Comparison of ENCODE assay signal across 8 cellular contexts in the genomic region with DNA sequence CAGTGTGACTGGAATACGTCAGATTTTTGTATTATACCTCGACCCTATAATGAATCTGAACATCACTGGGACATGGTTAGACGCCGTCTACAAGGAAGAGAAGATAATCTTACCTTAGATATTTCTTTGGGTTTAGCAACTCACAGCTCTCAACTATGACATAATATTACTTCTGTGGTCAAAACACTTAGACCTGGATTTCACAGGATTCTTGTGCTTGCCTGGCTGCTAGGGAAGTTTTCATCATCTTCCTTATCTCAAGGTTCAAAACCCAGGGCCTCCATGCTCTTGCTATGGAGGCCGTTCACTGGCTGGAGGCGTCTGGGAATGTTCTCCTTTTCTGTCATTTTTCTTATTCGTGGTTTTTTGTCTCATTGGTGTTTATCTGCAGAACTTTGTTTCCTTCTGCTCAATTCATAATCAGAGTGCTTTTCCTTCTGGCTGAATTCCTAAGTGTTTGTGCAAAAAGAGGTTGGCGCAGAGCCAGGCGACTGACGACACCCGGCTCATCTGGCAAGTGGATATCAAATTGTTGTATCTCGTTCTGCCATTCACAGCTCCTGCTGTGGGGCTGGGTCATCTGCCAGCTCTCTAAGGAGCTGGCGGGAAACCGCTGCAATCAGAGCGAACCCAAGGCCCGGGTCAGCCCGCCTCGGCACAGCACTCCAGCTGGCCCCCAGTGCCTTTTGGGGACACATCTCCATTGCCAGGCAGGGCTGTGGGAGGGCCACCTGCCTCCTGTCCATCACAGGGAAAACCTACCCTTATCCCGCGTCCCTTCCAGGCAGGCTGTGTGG.
A peak's percentile ranks its signal among the peaks of the same experiment; 100 is the strongest.
DNase-seq lines count a peak whose midpoint lies in the region; TF ChIP-seq lines count a peak whose summit lies in the region.
"Not testable (repeated sequence)": the region's sequence is repeated elsewhere in the genome, so short reads cannot be mapped to it uniquely, and the experiment has no call there.

No MANE protein-coding gene starts in this region.

- H3K9me3 ChIP-seq in A673 (ENCODE audit: low read depth, low read length, poor library complexity, severe bottlenecking); adrenal gland (replicated peaks in 1 of 3); fibroblast of lung (ENCODE audit: control insufficient read depth, insufficient read depth, low read depth, low read length); hepatocyte (ENCODE audit: low read depth); parathyroid adenoma (ENCODE audit: control insufficient read depth, low read length): not testable (repeated sequence)

- CTCF ChIA-PET in A673 (lab: Charles Lee), result not testable (repeated sequence)

- not testable (repeated sequence) for H3K9ac ChIP-seq in fibroblast of lung (ENCODE audit: insufficient read depth, low read length); parathyroid adenoma

- intact Hi-C loops in A673 (cut with micrococcal nuclease; ENCODE audit: unreplicated experiment); adrenal gland (cut with DNase I): not testable (repeated sequence)

- H3K27ac ChIP-seq in A673 (ENCODE audit: low read depth, low read length, poor library complexity, severe bottlenecking); fibroblast of lung (ENCODE audit: insufficient read depth, low read length); hepatocyte: not testable (repeated sequence)
- H3K27ac ChIP-seq in adrenal gland (peak overlapping the region in 1 of 5 donors; percentile 65), parathyroid adenoma (peak overlapping the region; percentile 64)

- H2AFZ ChIP-seq in fibroblast of lung (ENCODE audit: low read length); hepatocyte; parathyroid adenoma: not testable (repeated sequence)

- H3K4me1 ChIP-seq in A673 (ENCODE audit: insufficient read depth, low read length, poor library complexity, severe bottlenecking) (peaks cover 20% of the 10 kb centered on the region), parathyroid adenoma (peaks cover 14% of the 10 kb centered on the region)
- not testable (repeated sequence) for H3K4me1 ChIP-seq in adrenal gland (replicated peaks in 1 of 2); fibroblast of lung (ENCODE audit: control insufficient read depth, extremely low read depth, insufficient read depth, low read length); hepatocyte (ENCODE audit: insufficient read depth)

- TF ChIP-seq CTCF in A673 (conservative IDR thresholded peaks at IDR 0.05; ENCODE audit: low read depth, low read length); adrenal gland (IDR thresholded peaks at IDR 0.05); fibroblast of lung (conservative IDR thresholded peaks at IDR 0.05 in 1 of 2, IDR thresholded peaks at IDR 0.05 in 1 of 2; ENCODE audit: low read depth in 1 of 2, low read length in 2 of 2); hepatocyte (IDR thresholded peaks at IDR 0.05; ENCODE audit: poor library complexity); parathyroid adenoma (IDR thresholded peaks at IDR 0.05): not testable (repeated sequence)

- not testable (repeated sequence) for H3K36me3 ChIP-seq in A673 (ENCODE audit: insufficient read depth, low read length, poor library complexity, severe bottlenecking); adrenal gland (replicated peaks in 1 of 2); fibroblast of lung (ENCODE audit: control insufficient read depth, insufficient read depth, low read length); hepatocyte (replicated peaks; ENCODE audit: insufficient read depth, low read depth); parathyroid adenoma (ENCODE audit: control insufficient read depth, insufficient read depth, low read length)

- H3K9me2 ChIP-seq in hepatocyte (replicated peaks; ENCODE audit: insufficient read depth), result not testable (repeated sequence)

- TF ChIP-seq POLR2A in adrenal gland (IDR thresholded peaks at IDR 0.05), result not testable (repeated sequence)

- TF ChIP-seq RAD21 in Ishikawa (IDR thresholded peaks at IDR 0.05; ENCODE audit: low read depth), result not testable (repeated sequence)

- not testable (repeated sequence) for TF ChIP-seq EP300 in Ishikawa (IDR thresholded peaks at IDR 0.05; ENCODE audit: borderline replicate concordance)

- DNase-seq in A673 (ENCODE audit: low spot score), result peak; percentile 29
- DNase-seq in NCI-H2171 treated with DMSO at 0.1 percent for 48 hours (lab: John Stamatoyannopoulos, UW), result peak; percentile 77
- peak; percentile 97 for DNase-seq in OCI-M1 (lab: John Stamatoyannopoulos, UW)
- peak in 6 of 7 donors; percentile 36 to 81 (median 46) for DNase-seq in adrenal gland
- peak; percentile 14 to 30 for DNase-seq in fibroblast of lung (ENCODE audit: low read depth in 2 of 2)
- DNase-seq in hepatocyte (ENCODE audit: low spot score), result peak; percentile 39

- not testable (repeated sequence) for BruUV-seq in A673 (replicated peaks; lab: Mats Ljungman, UMichigan)

- WGBS in adrenal gland, 4 donors, result 35 to 47% (median 44%) methylated on average over 13 to 20 of the region's 20 CpGs
- 72% methylated on average over 20 of the region's 20 CpGs for WGBS in hepatocyte (ENCODE audit: low lambda C conversion rate, missing lambda C conversion rate)

- not testable (repeated sequence) for H3K27me3 ChIP-seq in A673 (replicated peaks; ENCODE audit: insufficient read depth, low read depth, low read length, poor library complexity); adrenal gland; fibroblast of lung (ENCODE audit: control insufficient read depth, insufficient read depth, low read length); hepatocyte; parathyroid adenoma (ENCODE audit: control insufficient read depth, insufficient read depth, low read length)

- H3K79me2 ChIP-seq in fibroblast of lung (ENCODE audit: control insufficient read depth, insufficient read depth, low read length); hepatocyte; parathyroid adenoma: not testable (repeated sequence)

- H4K20me1 ChIP-seq in fibroblast of lung (ENCODE audit: control insufficient read depth, extremely low read depth, insufficient read depth, low read length); hepatocyte (ENCODE audit: insufficient read depth, poor library complexity, severe bottlenecking): not testable (repeated sequence)

- H3K4me2 ChIP-seq in fibroblast of lung (ENCODE audit: extremely low read depth, insufficient read depth, low read length); hepatocyte; parathyroid adenoma (ENCODE audit: low read length): not testable (repeated sequence)

- POLR2A ChIA-PET in A673 (lab: Charles Lee; ENCODE audit: low non-redundant PET), result not testable (repeated sequence)

- not testable (repeated sequence) for H3K4me3 ChIP-seq in A673 (ENCODE audit: low read depth, low read length, poor library complexity, severe bottlenecking); adrenal gland; fibroblast of lung (replicated peaks in 1 of 4; ENCODE audit: control extremely low read depth in 1 of 4, insufficient read depth in 1 of 4, low read depth in 3 of 4, low read length in 4 of 4); hepatocyte; parathyroid adenoma (ENCODE audit: low read depth, low read length)

TF ChIP-seq in Ishikawa, 13 proteins besides CTCF, POLR2A, EP300 and RAD21:
- peak; percentile 19; the same call in 1 of the 2 replicates for TF ChIP-seq NFIC (IDR thresholded peaks at IDR 0.05)

Comparison
In these comparisons a context has a peak if more than half of its experiments do, and no peak if none do; other contexts are left out.
1. DNase-seq: peak in every context shown above with its lines; median percentile 97 in OCI-M1; 77 in NCI-H2171 treated with DMSO at 0.1 percent for 48 hours; 46 in adrenal gland; 39 in hepatocyte; 29 in A673; 22 in fibroblast of lung.